ENCODE assay signal across 8 cellular contexts in the genomic region with DNA sequence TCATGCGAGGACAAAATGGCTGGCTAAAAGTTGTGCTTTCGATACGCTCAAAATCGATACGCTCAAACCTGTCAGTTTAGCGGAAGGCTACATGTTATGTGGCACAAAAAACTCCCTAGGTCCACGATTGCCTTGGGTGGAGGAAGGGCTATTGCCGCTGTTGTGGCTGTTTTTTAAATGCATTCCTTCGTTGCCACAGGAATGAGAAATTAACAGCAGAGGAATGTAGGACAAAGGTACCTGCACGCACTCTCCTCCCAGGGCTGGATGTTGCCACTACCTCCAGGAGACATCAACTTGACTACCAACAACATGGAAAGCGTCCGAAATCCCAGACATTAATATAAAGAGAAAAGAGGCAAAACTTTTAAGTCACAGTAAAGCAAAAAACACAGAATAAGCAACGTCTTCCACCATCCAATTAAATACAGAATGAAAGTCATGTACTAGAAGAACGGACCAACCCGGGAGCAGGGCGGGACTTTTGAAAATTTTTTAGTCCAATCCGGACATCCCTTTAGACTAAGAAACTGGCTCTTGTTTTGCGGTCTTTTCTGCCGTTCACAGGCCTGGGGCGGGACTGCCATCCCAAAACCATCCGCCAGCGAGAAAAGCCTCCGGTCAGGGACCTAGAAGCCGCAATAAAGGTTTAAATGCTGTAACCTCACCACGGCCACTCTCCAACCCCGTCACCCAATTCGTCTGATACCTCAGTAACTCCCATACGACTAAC. TPM values are rescaled to one million over a fixed set of nuclear protein-coding genes. Genes with fewer than 3 reads are reported as not detected.
DNase-seq lines count a peak whose midpoint lies in the region; TF ChIP-seq lines count a peak whose summit lies in the region.

No MANE protein-coding gene starts in this region.

- DNase-seq in COLO829 (ENCODE audit: low spot score) (peak; percentile 91), GM20000 (ENCODE audit: low spot score) (peak; percentile 69), HS-27A (ENCODE audit: low read depth) (peak; percentile 96), NOMO-1 (lab: John Stamatoyannopoulos, UW; ENCODE audit: unreplicated experiment in 2 of 2) (peak; percentile 96 to 97), endothelial cell (ENCODE audit: low spot score) (peak; percentile 77), midbrain (lab: John Stamatoyannopoulos, UW) (peak; percentile 93)
- peak; percentile 69 for DNase-seq in activated CD8-positive, alpha-beta memory T cell treated with anti-CD3 and anti-CD28 coated beads, Interleukin-2, amount 50 U/mL, for 4 hours
- peak; percentile 41 to 71 for DNase-seq in stimulated activated CD8-positive, alpha-beta memory T cell treated with anti-CD3 and anti-CD28 coated beads, Interleukin-4, amount 100 ng/mL, for 1 hour (ENCODE audit: low read depth in 2 of 2, low spot score in 1 of 2)

- peak overlapping the region; percentile 99 for H3K27ac Mint-ChIP-seq in endothelial cell (ENCODE audit: unreplicated experiment)

- peaks cover 12% of the 10 kb centered on the region for H3K4me1 Mint-ChIP-seq in endothelial cell (ENCODE audit: unreplicated experiment)

- H3K27me3 Mint-ChIP-seq in endothelial cell (ENCODE audit: unreplicated experiment) = peaks cover 5% of the 10 kb centered on the region

- no peaks in the 10 kb centered on the region for H3K36me3 Mint-ChIP-seq in endothelial cell (ENCODE audit: low read depth, unreplicated experiment)

- H3K9me3 Mint-ChIP-seq in endothelial cell (ENCODE audit: unreplicated experiment) = no peaks in the 10 kb centered on the region

- H3K4me3 Mint-ChIP-seq in endothelial cell (ENCODE audit: unreplicated experiment) = peak overlapping the region; percentile 96

- TF ChIP-seq CTCF in GM20000 (IDR thresholded peaks at IDR 0.05; ENCODE audit: extremely low read depth, missing control alignments) (no peak), endothelial cell (IDR thresholded peaks at IDR 0.05; ENCODE audit: unreplicated experiment) (no peak)

RNA-seq across cellular contexts. Expression of gene HFE, which starts 32.1 kb away (rescaled TPM):
- total RNA-seq in endothelial cell (ENCODE audit: unreplicated experiment) = 1.2 TPM

Comparison
In these comparisons a context has a peak if more than half of its experiments do, and no peak if none do; other contexts are left out.
1. Peak in every context shown above with its lines: DNase-seq.